ENCODE assay signal across 9 cellular contexts in the genomic region with DNA sequence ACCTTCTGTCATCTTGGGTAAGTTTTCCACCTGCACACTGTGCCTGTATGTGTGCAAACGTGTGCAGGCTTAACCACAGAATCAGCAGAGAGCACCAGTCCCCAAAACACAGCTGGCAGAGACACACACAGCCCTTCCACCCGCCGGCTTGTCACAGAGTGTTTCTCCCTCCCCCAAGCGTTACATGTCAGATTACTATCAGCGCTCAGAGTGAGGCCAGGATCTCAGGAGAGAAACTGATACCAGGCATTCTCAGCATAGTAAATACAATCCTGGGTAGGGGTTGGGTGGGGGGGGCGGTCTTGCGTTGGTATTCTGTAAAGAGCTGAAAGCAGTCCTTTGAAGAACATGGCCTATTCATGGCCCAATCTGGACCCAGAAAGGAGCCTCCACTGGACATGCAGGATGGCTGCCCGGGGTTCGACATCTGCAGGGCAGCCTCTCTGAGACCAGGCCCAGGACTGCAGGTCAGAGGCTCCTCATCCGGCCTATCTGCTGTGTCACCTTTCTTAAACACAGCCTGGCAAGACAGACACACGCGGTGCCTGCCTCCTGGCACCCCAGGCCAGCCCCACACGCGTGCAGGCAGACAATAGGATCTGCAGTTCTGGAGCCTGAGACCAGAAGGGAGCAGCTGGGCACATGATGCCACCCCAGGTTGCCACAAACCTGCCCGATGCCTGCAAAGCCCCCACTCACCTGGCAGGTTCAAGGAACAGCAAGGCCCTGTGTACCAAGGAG. TPM values are rescaled to one million over a fixed set of nuclear protein-coding genes. Genes with fewer than 3 reads are reported as not detected.
DNase-seq lines count a peak whose midpoint lies in the region; ATAC-seq and TF ChIP-seq lines count a peak whose summit lies in the region.
"Had no signal": no experiment of that assay in that cellular context is flagged by ENCODE, and none has a peak within 500 bp of the region (broad histone marks: within the 10 kb centered on the region; RNA-seq: fewer than 3 reads in every experiment).

No MANE protein-coding gene starts in this region.

- no peaks in the 10 kb centered on the region for H3K4me1 Mint-ChIP-seq in T-helper 1 cell treated with Interleukin-12 subunit alpha and Interleukin-12 subunit beta and Interleukin-4 antibody, amounts not matched to agents 30 μg/mL and 1 μg/mL, for 36 hours (ENCODE audit: low read depth)

- H3K27me3 ChIP-seq in ascending aorta, result no peaks in the 10 kb centered on the region

- DNase-seq in T-helper 1 cell (no peak), ascending aorta (ENCODE audit: low spot score in 2 of 2) (peak; percentile 7 to 64), left kidney (ENCODE audit: low read depth, low spot score) (peak; percentile 68), NCI-H1930 (lab: John Stamatoyannopoulos, UW) (no peak), foreskin melanocyte (no peak)

- H3K4me3 Mint-ChIP-seq in T-helper 1 cell treated with Interleukin-12 subunit alpha and Interleukin-12 subunit beta and Interleukin-4 antibody, amounts not matched to agents 30 μg/mL and 1 μg/mL, for 36 hours, result peak overlapping the region; percentile 60

- H3K36me3 ChIP-seq in ascending aorta, result no peaks in the 10 kb centered on the region

- no peak for TF ChIP-seq CTCF in ascending aorta (IDR thresholded peaks at IDR 0.05)

- H3K27ac ChIP-seq in ascending aorta, result peak overlapping the region; percentile 91 to 93
- H3K27ac ChIP-seq in temporal lobe (ENCODE audit: low read depth, low read length), result peak overlapping the region; percentile 86
- H3K27ac ChIP-seq: C4-2B had no signal

- no peak overlapping the region for H3K27ac Mint-ChIP-seq in T-helper 1 cell treated with Interleukin-12 subunit alpha and Interleukin-12 subunit beta and Interleukin-4 antibody, amounts not matched to agents 30 μg/mL and 1 μg/mL, for 36 hours

- no peaks in the 10 kb centered on the region for H3K36me3 Mint-ChIP-seq in T-helper 1 cell treated with Interleukin-12 subunit alpha and Interleukin-12 subunit beta and Interleukin-4 antibody, amounts not matched to agents 30 μg/mL and 1 μg/mL, for 36 hours (ENCODE audit: low read depth)

- H3K4me3 ChIP-seq in ascending aorta, result peak overlapping the region; percentile 86 to 99

- H3K9me3 ChIP-seq in ascending aorta, result no peaks in the 10 kb centered on the region

- H3K27me3 Mint-ChIP-seq in T-helper 1 cell treated with Interleukin-12 subunit alpha and Interleukin-12 subunit beta and Interleukin-4 antibody, amounts not matched to agents 30 μg/mL and 1 μg/mL, for 36 hours (ENCODE audit: low read depth), result peaks cover 47% of the 10 kb centered on the region

- intact Hi-C loops in ascending aorta (cut with DNase I), result loop anchor here (5.0 kb wide), 5 partner anchors 106 to 259 kb away; a partner anchor contains a TSS

- H3K4me1 ChIP-seq in ascending aorta, result peaks cover 34 to 47% of the 10 kb centered on the region in 2 donors

- no peak for ATAC-seq in HG03565 (IDR thresholded peaks at IDR 0.05; ENCODE audit: unreplicated experiment)

- no peaks in the 10 kb centered on the region for H3K9me3 Mint-ChIP-seq in T-helper 1 cell treated with Interleukin-12 subunit alpha and Interleukin-12 subunit beta and Interleukin-4 antibody, amounts not matched to agents 30 μg/mL and 1 μg/mL, for 36 hours

RNA-seq across cellular contexts. Expression of a gene that starts 1.7 kb away (rescaled TPM):
- total RNA-seq in ascending aorta (92.0 TPM), temporal lobe (25.8 TPM)

RNA-seq across cellular contexts. Expression of a gene that starts 55.2 kb away (rescaled TPM):
- total RNA-seq in ascending aorta (not detected), temporal lobe (not detected)

Comparison
In these comparisons a context has a peak if more than half of its experiments do, and no peak if none do; other contexts are left out.
1. DNase-seq: peak in ascending aorta (2 of 2) and left kidney (single experiment); none in T-helper 1 cell (0 of 5), NCI-H1930 (0 of 2) and foreskin melanocyte (single experiment).